ENCODE assay signal across 18 cellular contexts in the genomic region with DNA sequence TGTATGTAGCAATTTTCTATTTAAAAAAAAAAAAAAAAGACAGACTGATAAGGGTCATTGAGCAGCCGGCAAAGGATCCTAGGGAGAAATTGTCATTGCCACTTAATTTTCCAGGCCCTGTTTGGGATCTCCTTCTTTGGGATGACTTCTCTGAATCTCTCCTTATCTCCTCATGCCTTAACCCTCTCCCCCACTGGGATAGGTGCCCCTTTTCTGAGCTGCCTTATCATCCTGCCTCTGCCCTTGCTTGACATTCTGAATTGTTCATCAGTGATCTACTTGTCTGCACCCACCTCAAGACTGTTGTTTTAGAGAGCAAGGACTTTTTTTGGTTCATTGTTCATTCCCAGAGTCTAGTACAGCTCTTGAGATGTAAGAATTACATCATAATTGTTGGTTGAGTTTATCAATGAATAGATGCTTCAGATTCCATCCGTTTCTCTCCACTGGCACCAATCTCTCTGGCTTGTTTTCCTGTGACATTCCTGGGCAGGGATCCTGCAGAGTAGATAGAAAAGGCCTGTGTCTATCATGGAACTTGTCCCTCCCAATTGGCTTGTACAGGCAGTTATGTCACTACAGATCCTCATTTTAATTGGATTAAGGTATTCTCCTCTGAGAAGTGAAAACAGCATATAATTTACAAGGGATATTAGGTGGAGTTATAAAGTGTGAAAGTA.
"Had no signal": no experiment of that assay in that cellular context is flagged by ENCODE, and none has a peak within 500 bp of the region (broad histone marks: within the 10 kb centered on the region; RNA-seq: fewer than 3 reads in every experiment).

No MANE protein-coding gene starts in this region.

- H3K4me3 ChIP-seq: colonic mucosa, esophagus muscularis mucosa, mucosa of descending colon, skin epidermis, tibial artery had no signal

- H3K9me3 ChIP-seq: colonic mucosa, esophagus muscularis mucosa, mucosa of descending colon, tibial artery had no signal

- H3K36me3 ChIP-seq: colonic mucosa, esophagus muscularis mucosa, tibial artery had no signal

- H3K4me3 Mint-ChIP-seq: activated CD4-positive, alpha-beta T cell treated with anti-CD3 and anti-CD28 coated beads, Interleukin-2, amount 10 ng/mL, durations not matched to agents 24 days and 14 days; naive thymus-derived CD4-positive, alpha-beta T cell; stimulated activated naive B cell treated with anti-CD40 and anti-IgM and Interleukin-4, amounts not matched to agents 10 μg/mL and 1 μg/mL and 100 μg/mL, for 72 hours had no signal

- H3K4me1 ChIP-seq: colonic mucosa, esophagus muscularis mucosa, tibial artery had no signal

- H3K27ac ChIP-seq: colonic mucosa, esophagus muscularis mucosa, skin epidermis, tibial artery had no signal

- DNase-seq: activated CD4-positive, alpha-beta T cell treated with anti-CD3 and anti-CD28 coated beads, Interleukin-2, amount 10 ng/mL, durations not matched to agents 24 days and 14 days; activated CD4-positive, CD25-positive, alpha-beta regulatory T cell; activated CD8-positive, alpha-beta memory T cell treated with anti-CD3 and anti-CD28 coated beads, Interleukin-2, amount 50 U/mL, for 48 hours; anterior cingulate cortex; caudate nucleus; colonic mucosa; foreskin melanocyte; mucosa of descending colon; naive thymus-derived CD4-positive, alpha-beta T cell; posterior cingulate gyrus; retina; stimulated activated CD4-positive, alpha-beta T cell treated with anti-CD3 and anti-CD28 coated beads, Interleukin-15, amount 100 ng/mL, for 24 hours; stimulated activated CD4-positive, alpha-beta T cell treated with anti-CD3 and anti-CD28 coated beads, Interleukin-4, amount 100 ng/mL, for 1 hour; stimulated activated naive B cell treated with anti-CD40 and anti-IgM and Interleukin-4, amounts not matched to agents 10 μg/mL and 1 μg/mL and 100 μg/mL, for 72 hours; SW 1271; tibial artery had no signal

- H3K4me1 Mint-ChIP-seq: activated CD4-positive, alpha-beta T cell treated with anti-CD3 and anti-CD28 coated beads, Interleukin-2, amount 10 ng/mL, durations not matched to agents 24 days and 14 days had no signal

- H3K27me3 ChIP-seq: colonic mucosa, esophagus muscularis mucosa, tibial artery had no signal

- ATAC-seq: mucosa of descending colon; naive thymus-derived CD4-positive, alpha-beta T cell; stimulated activated naive B cell treated with anti-CD40 and anti-IgM and Interleukin-4, amounts not matched to agents 10 μg/mL and 1 μg/mL and 100 μg/mL, for 72 hours had no signal

- H3K27ac Mint-ChIP-seq: activated CD4-positive, alpha-beta T cell treated with anti-CD3 and anti-CD28 coated beads, Interleukin-2, amount 10 ng/mL, durations not matched to agents 24 days and 14 days; naive thymus-derived CD4-positive, alpha-beta T cell; stimulated activated naive B cell treated with anti-CD40 and anti-IgM and Interleukin-4, amounts not matched to agents 10 μg/mL and 1 μg/mL and 100 μg/mL, for 72 hours had no signal
